In the genomic region with DNA sequence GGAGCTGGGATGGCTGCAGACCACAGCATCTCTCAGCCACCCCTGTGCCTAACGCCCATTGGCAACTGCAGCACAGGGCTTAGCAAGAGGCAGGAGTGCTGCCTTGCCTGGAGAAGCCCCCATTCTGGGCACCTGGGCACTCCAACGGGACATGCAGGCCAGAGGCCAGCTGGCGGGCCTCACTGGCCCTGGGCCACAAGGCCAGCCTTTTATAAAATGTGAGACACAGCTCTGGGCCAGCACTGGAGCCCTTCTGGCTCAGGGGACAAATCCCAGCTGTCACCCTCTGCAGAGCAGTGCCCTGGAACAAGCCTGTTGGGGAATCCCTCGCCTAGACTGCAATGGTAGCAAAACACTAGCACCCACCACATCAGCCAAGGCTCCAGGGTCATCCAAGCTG, we compare ENCODE assay signal across 13 cellular contexts.
DNase-seq lines count a peak whose midpoint lies in the region; ATAC-seq and TF ChIP-seq lines count a peak whose summit lies in the region.
"Had no signal": no experiment of that assay in that cellular context is flagged by ENCODE, and none has a peak within 500 bp of the region (broad histone marks: within the 10 kb centered on the region; RNA-seq: fewer than 3 reads in every experiment).

No MANE protein-coding gene starts in this region.

- no peak for TF ChIP-seq CTCF in gastrocnemius medialis (IDR thresholded peaks at IDR 0.05 in 4 of 5, conservative IDR thresholded peaks at IDR 0.05 in 1 of 5)

- no peaks in the 10 kb centered on the region for H3K36me3 ChIP-seq in gastrocnemius medialis

- intact Hi-C loops in gastrocnemius medialis (cut with DNase I; ENCODE audit: low total_unique reads): no loop called here

- peaks cover 0 to 5% (median 3%) of the 10 kb centered on the region in 3 donors for H3K27me3 ChIP-seq in gastrocnemius medialis

- no peaks in the 10 kb centered on the region for H3K4me1 ChIP-seq in gastrocnemius medialis

- in situ Hi-C loops in gastrocnemius medialis (cut with MboI; ENCODE audit: low sequenced_read_pairs in 4 of 4): no loop called here

- ATAC-seq in gastrocnemius medialis: no peak
- ATAC-seq: Right ventricle myocardium inferior had no signal

- H3K9me3 ChIP-seq in iPS-18c (ENCODE audit: control insufficient read depth, insufficient read depth, low read length) (no peaks in the 10 kb centered on the region), gastrocnemius medialis (no peaks in the 10 kb centered on the region)

- H3K4me3 ChIP-seq in iPS-18c (ENCODE audit: insufficient read depth, low read depth, low read length): 0 out of 2 replicates have a peak overlapping the region, but pooled peaks have one; percentile 5
- H3K4me3 ChIP-seq in gastrocnemius medialis: no peak overlapping the region
- H3K4me3 ChIP-seq: SK-N-MC had no signal

- H3K27ac ChIP-seq in gastrocnemius medialis: no peak overlapping the region
- H3K27ac ChIP-seq: SK-N-MC had no signal

- TF ChIP-seq POLR2A in gastrocnemius medialis (IDR thresholded peaks at IDR 0.05): no peak

- DNase-seq in NCI-H446 treated with DMSO at 0.1 percent for 48 hours (lab: John Stamatoyannopoulos, UW) (peak; percentile 29), anterior cingulate cortex (lab: John Stamatoyannopoulos, UW) (peak in 36 of 58 donors; percentile 3 to 76 (median 24)), retina (peak; percentile 56), HUDEP-2 (lab: John Stamatoyannopoulos, UW; ENCODE audit: unreplicated experiment in 76 of 76) (no peak), gastrocnemius medialis (no peak)
- DNase-seq in stimulated activated CD4-positive, alpha-beta T cell treated with anti-CD3 and anti-CD28 coated beads, Interleukin-15, amount 100 ng/mL, for 24 hours: no peak
- DNase-seq: DMS 273 treated with DMSO at 0.1 percent for 48 hours, NCI-H1417 treated with DMSO at 0.1 percent for 48 hours, NCI-H2081 treated with DMSO at 0.1 percent for 48 hours, NCI-H524 treated with DMSO at 0.1 percent for 48 hours had no signal

Comparison
In these comparisons a context has a peak if more than half of its experiments do, and no peak if none do; other contexts are left out.
1. DNase-seq: peak in NCI-H446 treated with DMSO at 0.1 percent for 48 hours (single experiment), anterior cingulate cortex (36 of 58) and retina (single experiment); none in stimulated activated CD4-positive, alpha-beta T cell treated with anti-CD3 and anti-CD28 coated beads, Interleukin-15, amount 100 ng/mL, for 24 hours (single experiment), HUDEP-2 (0 of 76) and gastrocnemius medialis (0 of 2).